Comparison of ENCODE assay signal across 10 cellular contexts in genomic region chr19:18789422-18789832, GRCh38. TPM values are rescaled to one million over a fixed set of nuclear protein-coding genes. Genes with fewer than 3 reads are reported as not detected.
A peak's percentile ranks its signal among the peaks of the same experiment; 100 is the strongest.
DNase-seq lines count a peak whose midpoint lies in the region; ATAC-seq and TF ChIP-seq lines count a peak whose summit lies in the region.
"Had no signal": no experiment of that assay in that cellular context is flagged by ENCODE, and none has a peak within 500 bp of the region (broad histone marks: within the 10 kb centered on the region; RNA-seq: fewer than 3 reads in every experiment).

No MANE protein-coding gene starts in this region.

- no peak overlapping the region for H3K27ac ChIP-seq in upper lobe of left lung

- no peak for TF ChIP-seq EP300 in upper lobe of left lung (IDR thresholded peaks at IDR 0.05)

- DNase-seq in activated naive CD4-positive, alpha-beta T cell treated with anti-CD3 and anti-CD28 coated beads, Interleukin-2, amount 50 U/mL, for 16 hours = no peak
- no peak for DNase-seq in activated CD8-positive, alpha-beta T cell treated with anti-CD3 and anti-CD28 coated beads for 36 hours
- no peak for DNase-seq in immature natural killer cell
- peak in 1 of 2 donors; percentile 73 for DNase-seq in upper lobe of left lung
- no peak for DNase-seq in SW 1271 (lab: John Stamatoyannopoulos, UW)
- DNase-seq in NK-92 treated with Interleukin-12 subunit alpha and Interleukin-12 subunit beta, amount 100 ng/mL, for 24 hours (lab: John Stamatoyannopoulos, UW) = no peak
- DNase-seq: left colon had no signal

- peaks cover 37 to 54% (median 47%) of the 10 kb centered on the region in 4 donors for H3K4me1 ChIP-seq in upper lobe of left lung

- no peak for TF ChIP-seq CTCF in activated CD8-positive, alpha-beta T cell treated with anti-CD3 and anti-CD28 coated beads for 36 hours (IDR thresholded peaks at IDR 0.05)
- TF ChIP-seq CTCF in upper lobe of left lung (IDR thresholded peaks at IDR 0.05) = no peak

- no peak overlapping the region for H3K27ac Mint-ChIP-seq in activated naive CD4-positive, alpha-beta T cell treated with anti-CD3 and anti-CD28 coated beads, Interleukin-2, amount 50 U/mL, for 24 hours
- no peak overlapping the region for H3K27ac Mint-ChIP-seq in activated CD8-positive, alpha-beta T cell treated with anti-CD3 and anti-CD28 coated beads for 36 hours
- H3K27ac Mint-ChIP-seq in immature natural killer cell = no peak overlapping the region
- H3K27ac Mint-ChIP-seq: CD14-positive monocyte had no signal

- H3K36me3 ChIP-seq in upper lobe of left lung = no peaks in the 10 kb centered on the region

- peaks cover 37% of the 10 kb centered on the region for H3K4me1 Mint-ChIP-seq in activated naive CD4-positive, alpha-beta T cell treated with anti-CD3 and anti-CD28 coated beads, Interleukin-2, amount 50 U/mL, for 24 hours
- H3K4me1 Mint-ChIP-seq in activated CD8-positive, alpha-beta T cell treated with anti-CD3 and anti-CD28 coated beads for 36 hours (ENCODE audit: low read depth) = peaks cover 37% of the 10 kb centered on the region
- H3K4me1 Mint-ChIP-seq in immature natural killer cell = peaks cover 33 to 41% of the 10 kb centered on the region in 2 donors

- no peaks in the 10 kb centered on the region for H3K9me3 Mint-ChIP-seq in activated naive CD4-positive, alpha-beta T cell treated with anti-CD3 and anti-CD28 coated beads, Interleukin-2, amount 50 U/mL, for 24 hours
- peaks cover 3% of the 10 kb centered on the region for H3K9me3 Mint-ChIP-seq in activated CD8-positive, alpha-beta T cell treated with anti-CD3 and anti-CD28 coated beads for 36 hours
- H3K9me3 Mint-ChIP-seq in immature natural killer cell = no peaks in the 10 kb centered on the region

- peak overlapping the region in 3 of 4 donors; percentile 25 to 42 (median 34) for H3K4me3 ChIP-seq in upper lobe of left lung

- CTCF ChIA-PET in activated CD8-positive, alpha-beta T cell treated with anti-CD3 and anti-CD28 coated beads for 36 hours (lab: Charles Lee) = no interaction called here

- H3K27me3 ChIP-seq in upper lobe of left lung = peaks cover 2 to 63% (median 50%) of the 10 kb centered on the region in 4 donors

- H3K36me3 Mint-ChIP-seq in activated naive CD4-positive, alpha-beta T cell treated with anti-CD3 and anti-CD28 coated beads, Interleukin-2, amount 50 U/mL, for 24 hours = peaks cover 2% of the 10 kb centered on the region
- H3K36me3 Mint-ChIP-seq in activated CD8-positive, alpha-beta T cell treated with anti-CD3 and anti-CD28 coated beads for 36 hours (ENCODE audit: low read depth) = peaks cover 3% of the 10 kb centered on the region
- peaks cover 0 to 3% (median 0%) of the 10 kb centered on the region in 3 donors for H3K36me3 Mint-ChIP-seq in immature natural killer cell

- peaks cover 50% of the 10 kb centered on the region for H3K27me3 Mint-ChIP-seq in activated naive CD4-positive, alpha-beta T cell treated with anti-CD3 and anti-CD28 coated beads, Interleukin-2, amount 50 U/mL, for 24 hours
- H3K27me3 Mint-ChIP-seq in activated CD8-positive, alpha-beta T cell treated with anti-CD3 and anti-CD28 coated beads for 36 hours = peaks cover 75% of the 10 kb centered on the region
- H3K27me3 Mint-ChIP-seq in immature natural killer cell (ENCODE audit: low read depth in 3 of 3) = peaks cover 23 to 43% (median 38%) of the 10 kb centered on the region in 3 donors

- intact Hi-C loops in activated CD8-positive, alpha-beta T cell treated with anti-CD3 and anti-CD28 coated beads for 36 hours (cut with micrococcal nuclease) = no loop called here

- ATAC-seq in activated CD8-positive, alpha-beta T cell treated with anti-CD3 and anti-CD28 coated beads for 36 hours = no peak
- ATAC-seq in upper lobe of left lung (ENCODE audit: low FRiP score in 2 of 2) = no peak
- no peak for ATAC-seq in HG02970 (IDR thresholded peaks at IDR 0.05; ENCODE audit: low FRiP score, unreplicated experiment)
- ATAC-seq: left colon had no signal

- peak overlapping the region; percentile 62 for H3K4me3 Mint-ChIP-seq in activated naive CD4-positive, alpha-beta T cell treated with anti-CD3 and anti-CD28 coated beads, Interleukin-2, amount 50 U/mL, for 24 hours
- peak overlapping the region; percentile 37 for H3K4me3 Mint-ChIP-seq in activated CD8-positive, alpha-beta T cell treated with anti-CD3 and anti-CD28 coated beads for 36 hours
- peak overlapping the region; percentile 51 to 75 (median 64) for H3K4me3 Mint-ChIP-seq in immature natural killer cell

- WGBS in upper lobe of left lung, 2 donors = 3 to 6% methylated on average over 6 to 35 of the region's 36 CpGs

- no peak for TF ChIP-seq POLR2A in upper lobe of left lung (IDR thresholded peaks at IDR 0.05)

- H3K9me3 ChIP-seq in upper lobe of left lung = no peaks in the 10 kb centered on the region

- POLR2A ChIA-PET in activated CD8-positive, alpha-beta T cell treated with anti-CD3 and anti-CD28 coated beads for 36 hours (lab: Charles Lee) = no interaction called here

RNA-seq across cellular contexts. Expression of gene COMP, which starts 1.7 kb away (rescaled TPM):
- not detected for total RNA-seq in activated CD8-positive, alpha-beta T cell treated with anti-CD3 and anti-CD28 coated beads for 36 hours
- not detected for polyA plus RNA-seq in immature natural killer cell
- 1 to 10 TPM in 4 of 6 donors, not detected in 2; 1.8 to 8.5 (median 4.3) TPM for total RNA-seq in upper lobe of left lung
- total RNA-seq: left colon had no signal
- polyA plus RNA-seq: CD14-positive monocyte had no signal

RNA-seq across cellular contexts. Expression of gene UPF1, which starts 42.3 kb away (rescaled TPM):
- 10 to 100 TPM; 75.9 to 87.6 TPM for total RNA-seq in activated CD8-positive, alpha-beta T cell treated with anti-CD3 and anti-CD28 coated beads for 36 hours
- 10 to 100 TPM in 1 of 3 donors, 1 to 10 TPM in 2; 1.1 to 16.6 (median 5.2) TPM for polyA plus RNA-seq in immature natural killer cell
- 100 to 1,000 TPM in 2 of 6 donors, 10 to 100 TPM in 4; 68.9 to 157 (median 86.3) TPM for total RNA-seq in upper lobe of left lung
